In the genomic region with DNA sequence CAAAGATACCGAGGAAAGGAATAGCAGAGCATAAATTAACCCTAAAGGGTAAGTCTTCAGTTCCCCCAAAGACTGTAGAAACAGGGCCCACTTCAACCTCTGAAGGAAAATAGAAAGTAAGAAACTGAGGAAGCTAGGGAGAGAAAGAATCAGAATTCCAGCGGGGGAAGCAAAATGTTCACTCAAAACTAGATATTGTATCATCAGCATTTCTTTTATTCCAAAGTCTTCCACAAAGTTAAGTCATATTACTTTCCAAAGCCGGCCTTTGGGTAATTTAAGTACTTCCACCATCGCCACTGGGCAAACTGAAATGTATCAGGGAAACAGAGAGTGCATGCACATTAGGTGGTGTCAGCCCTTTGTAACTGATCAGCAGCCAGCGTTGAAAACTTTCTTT, we compare ENCODE assay signal across 9 cellular contexts.
"Had no signal": no experiment of that assay in that cellular context is flagged by ENCODE, and none has a peak within 500 bp of the region (broad histone marks: within the 10 kb centered on the region; RNA-seq: fewer than 3 reads in every experiment).

No MANE protein-coding gene starts in this region.

- DNase-seq: activated effector memory CD4-positive, alpha-beta T cell treated with Interleukin-2 at 50 U/mL for 16 hours; esophagus squamous epithelium had no signal

- H3K9me3 ChIP-seq: colonic mucosa, esophagus squamous epithelium, vagina had no signal

- H3K27ac ChIP-seq: colonic mucosa, esophagus squamous epithelium, heart right ventricle, vagina had no signal

- H3K4me1 ChIP-seq: colonic mucosa, esophagus squamous epithelium, vagina had no signal

- H3K27me3 ChIP-seq: colonic mucosa, dorsolateral prefrontal cortex, esophagus squamous epithelium, heart right ventricle, vagina had no signal

- ATAC-seq: activated T-cell treated with anti-CD3 and anti-CD28 coated beads, Interleukin-2, amount 50 U/mL, for 72 hours; effector memory CD8-positive, alpha-beta T cell; left ventricle myocardium superior had no signal

- H3K36me3 ChIP-seq: colonic mucosa, esophagus squamous epithelium, heart right ventricle, vagina had no signal

- H3K4me3 ChIP-seq: colonic mucosa, esophagus squamous epithelium, heart right ventricle, vagina had no signal
